In genomic region chr11:20808328-20808727, GRCh38 we compare ENCODE assay signal across 8 cellular contexts.
"Had no signal": no experiment of that assay in that cellular context is flagged by ENCODE, and none has a peak within 500 bp of the region (broad histone marks: within the 10 kb centered on the region; RNA-seq: fewer than 3 reads in every experiment).

No MANE protein-coding gene starts in this region.

- ATAC-seq: HCT116, K562 had no signal

- H3K9me3 ChIP-seq: HAP-1 had no signal

- H3K27ac Mint-ChIP-seq: HFFc6 had no signal

- H3K4me1 ChIP-seq: HAP-1 had no signal

- DNase-seq: GOT3, H7, HFFc6, IMR-90, KG1 had no signal

- H3K4me3 ChIP-seq: HAP-1, K562 had no signal

- H3K36me3 ChIP-seq: HAP-1 had no signal

- H3K4me3 Mint-ChIP-seq: HFFc6 had no signal
